11 cellular contexts compared by ENCODE assay signal in genomic region chr1:33902486-33903209, GRCh38.
DNase-seq lines count a peak whose midpoint lies in the region; ATAC-seq and TF ChIP-seq lines count a peak whose summit lies in the region.
"Had no signal": no experiment of that assay in that cellular context is flagged by ENCODE, and none has a peak within 500 bp of the region (broad histone marks: within the 10 kb centered on the region; RNA-seq: fewer than 3 reads in every experiment).

No MANE protein-coding gene starts in this region.

- peaks cover 15 to 26% (median 19%) of the 10 kb centered on the region in 10 experiments for H3K4me1 ChIP-seq in BLaER1 treated with 17β-estradiol and CSF1 and Interleukin-3, amounts not matched to agents 10 nM and 100 nM
- H3K4me1 ChIP-seq: Caco-2 had no signal

- H3K27me3 ChIP-seq in BLaER1 treated with 17β-estradiol and CSF1 and Interleukin-3, amounts not matched to agents 10 nM and 100 nM: no peaks in the 10 kb centered on the region

- H3K36me3 ChIP-seq in BLaER1 treated with 17β-estradiol and CSF1 and Interleukin-3, amounts not matched to agents 10 nM and 100 nM: no peaks in the 10 kb centered on the region

- no peak overlapping the region for H3K9ac ChIP-seq in BLaER1 treated with 17β-estradiol and CSF1 and Interleukin-3, amounts not matched to agents 10 nM and 100 nM

- no peaks in the 10 kb centered on the region for H4K20me1 ChIP-seq in BLaER1 treated with 17β-estradiol and CSF1 and Interleukin-3, amounts not matched to agents 10 nM and 100 nM

- no peak overlapping the region for H3K4me3 ChIP-seq in BLaER1 treated with 17β-estradiol and CSF1 and Interleukin-3, amounts not matched to agents 10 nM and 100 nM
- H3K4me3 ChIP-seq: SK-N-MC had no signal

- in situ Hi-C loops in GM13977 (cut with MboI; ENCODE audit: low pct_unique_long_range_greater_than_20kb, low sequenced_read_pairs, unreplicated experiment): no loop called here

- no peak for TF ChIP-seq CTCF in GM13977 (IDR thresholded peaks at IDR 0.05; ENCODE audit: extremely low read depth, insufficient read depth, missing control alignments)

- no peaks in the 10 kb centered on the region for H3K9me3 ChIP-seq in BLaER1 treated with 17β-estradiol and CSF1 and Interleukin-3, amounts not matched to agents 10 nM and 100 nM (replicated peaks in 1 of 11)
- H3K9me3 ChIP-seq: Caco-2 had no signal

- peak; percentile 19 for DNase-seq in GM19240 (ENCODE audit: insufficient read length, low spot score)
- DNase-seq in UCSD-AML1 (lab: John Stamatoyannopoulos, UW; ENCODE audit: unreplicated experiment): peak; percentile 39
- no peak for DNase-seq in GM13977 (ENCODE audit: low spot score)
- DNase-seq in NCI-H774 (lab: John Stamatoyannopoulos, UW): no peak
- DNase-seq in SIG-M5 treated with dmso at 0.1 percent for 504 hours (lab: John Stamatoyannopoulos, UW; ENCODE audit: unreplicated experiment): no peak
- no peak for DNase-seq in stimulated activated CD4-positive, alpha-beta T cell treated with anti-CD3 and anti-CD28 coated beads, Interleukin-12 subunit alpha, Interleukin-12 subunit beta, amount 100 ng/mL, for 4 hours
- DNase-seq: Caco-2, nephron progenitor cell had no signal

- H3K4me2 ChIP-seq in BLaER1 treated with 17β-estradiol and CSF1 and Interleukin-3, amounts not matched to agents 10 nM and 100 nM: peak overlapping the region; percentile 11 to 74 (median 37); a peak in 19 of 22 replicates

- H3K27ac ChIP-seq in BLaER1 treated with 17β-estradiol and CSF1 and Interleukin-3, amounts not matched to agents 10 nM and 100 nM: no peak overlapping the region
- H3K27ac ChIP-seq: SK-N-MC had no signal

- ATAC-seq in HG03025 (IDR thresholded peaks at IDR 0.05; ENCODE audit: low FRiP score, unreplicated experiment): peak; percentile 68

Comparison
In these comparisons a context has a peak if more than half of its experiments do, and no peak if none do; other contexts are left out.
1. DNase-seq: peak in GM19240 (single experiment) and UCSD-AML1 (single experiment); none in GM13977 (single experiment), NCI-H774 (single experiment), SIG-M5 treated with dmso at 0.1 percent for 504 hours (single experiment) and stimulated activated CD4-positive, alpha-beta T cell treated with anti-CD3 and anti-CD28 coated beads, Interleukin-12 subunit alpha, Interleukin-12 subunit beta, amount 100 ng/mL, for 4 hours (single experiment).